22 cellular contexts compared by ENCODE assay signal in the genomic region with DNA sequence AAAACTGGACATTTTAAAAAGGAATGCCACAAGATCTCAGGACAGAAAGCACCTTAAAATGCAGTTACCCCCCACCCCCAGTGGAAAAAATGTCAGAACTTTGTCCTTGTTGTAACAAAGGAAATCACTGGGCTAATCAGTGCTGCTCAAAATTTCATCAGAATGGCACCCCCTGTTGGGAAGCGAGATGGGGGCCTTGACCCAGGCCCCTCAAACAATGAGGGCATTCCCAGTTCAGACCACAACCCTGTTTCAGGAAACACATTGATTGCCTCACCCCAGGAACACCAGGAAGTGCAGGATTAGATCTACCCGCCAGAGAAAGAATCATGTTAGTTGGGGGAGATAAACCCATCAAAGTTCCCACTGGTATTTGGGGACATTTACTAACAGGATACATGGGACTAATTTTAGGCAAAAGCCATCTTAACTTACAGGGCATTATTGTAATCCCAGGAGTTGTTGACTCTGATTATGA. TPM values are rescaled to one million over a fixed set of nuclear protein-coding genes. Genes with fewer than 3 reads are reported as not detected.
"Had no signal": no experiment of that assay in that cellular context is flagged by ENCODE, and none has a peak within 500 bp of the region (broad histone marks: within the 10 kb centered on the region; RNA-seq: fewer than 3 reads in every experiment).

No MANE protein-coding gene starts in this region.

- H3K36me3 ChIP-seq: colonic mucosa, thoracic aorta, transverse colon had no signal

- H3K4me3 Mint-ChIP-seq: immature natural killer cell; naive B cell; stimulated activated memory B cell treated with anti-CD40 and anti-IgM and Interleukin-4, amounts not matched to agents 10 μg/mL and 1 μg/mL and 100 μg/mL, for 72 hours had no signal

- DNase-seq: colonic mucosa; effector CD4-positive, alpha-beta T cell; heart right ventricle; hypothalamus; immature natural killer cell; left cardiac atrium; left ventricle myocardium superior; mesenchymal stem cell; naive B cell; posterior cingulate gyrus; spleen; stimulated activated CD4-positive, alpha-beta T cell treated with anti-CD3 and anti-CD28 coated beads, Interleukin-15, amount 100 ng/mL, for 24 hours; stimulated activated CD4-positive, alpha-beta T cell treated with anti-CD3 and anti-CD28 coated beads, Interleukin-1b, Interleukin-23, amount 100 ng/mL, for 48 hours; stimulated activated CD4-positive, alpha-beta T cell treated with anti-CD3 and anti-CD28 coated beads, Interleukin-4, amount 100 ng/mL, for 24 hours; stomach; substantia nigra had no signal

- H3K27ac Mint-ChIP-seq: immature natural killer cell; naive B cell; stimulated activated memory B cell treated with anti-CD40 and anti-IgM and Interleukin-4, amounts not matched to agents 10 μg/mL and 1 μg/mL and 100 μg/mL, for 72 hours had no signal

- H3K27ac ChIP-seq: colonic mucosa, heart right ventricle, spleen, stomach, thoracic aorta, transverse colon had no signal

- H3K4me3 ChIP-seq: colonic mucosa, heart right ventricle, lung, spleen, stomach, thoracic aorta, transverse colon had no signal

- H3K27me3 ChIP-seq: colonic mucosa, heart right ventricle, spleen, stomach, transverse colon had no signal

- H3K36me3 Mint-ChIP-seq: naive B cell had no signal

- H3K4me1 Mint-ChIP-seq: immature natural killer cell; naive B cell; stimulated activated memory B cell treated with anti-CD40 and anti-IgM and Interleukin-4, amounts not matched to agents 10 μg/mL and 1 μg/mL and 100 μg/mL, for 72 hours had no signal

- H3K4me1 ChIP-seq: colonic mucosa, heart right ventricle, spleen, stomach, transverse colon had no signal

- H3K9me3 ChIP-seq: colonic mucosa, thoracic aorta, transverse colon had no signal

- H3K27me3 Mint-ChIP-seq: naive B cell; stimulated activated memory B cell treated with anti-CD40 and anti-IgM and Interleukin-4, amounts not matched to agents 10 μg/mL and 1 μg/mL and 100 μg/mL, for 72 hours had no signal

RNA-seq across cellular contexts. Expression of gene SPIN2A, which starts 32.2 kb away (rescaled TPM):
- total RNA-seq: esophagus mucosa, glomerular endothelial cell had no signal
